ENCODE assay signal across 8 cellular contexts in genomic region chr10:107043461-107043860, GRCh38.
"Had no signal": no experiment of that assay in that cellular context is flagged by ENCODE, and none has a peak within 500 bp of the region (broad histone marks: within the 10 kb centered on the region; RNA-seq: fewer than 3 reads in every experiment).

No MANE protein-coding gene starts in this region.

- FAIRE-seq: G401.6, GM12878, GM12891, GM12892, GM18507, GM19239 had no signal

- DNase-seq: GDM1, GF-D8 had no signal

- ATAC-seq: GM12878 had no signal

- H3K4me3 ChIP-seq: GM12878 had no signal
